25 cellular contexts compared by ENCODE assay signal in genomic region chr18:48958951-48959350, GRCh38.
"Had no signal": no experiment of that assay in that cellular context is flagged by ENCODE, and none has a peak within 500 bp of the region (broad histone marks: within the 10 kb centered on the region; RNA-seq: fewer than 3 reads in every experiment).

No MANE protein-coding gene starts in this region.

- H3K36me3 Mint-ChIP-seq: activated naive CD8-positive, alpha-beta T cell treated with anti-CD3 and anti-CD28 coated beads for 36 hours; natural killer cell treated with Interleukin-12 subunit alpha and Interleukin-12 subunit beta and Interleukin-15 and Interleukin-18, amount 100 ng/mL, for 72 hours; T-cell had no signal

- H3K9me3 Mint-ChIP-seq: activated naive CD8-positive, alpha-beta T cell treated with anti-CD3 and anti-CD28 coated beads for 36 hours; activated T-cell treated with anti-CD3 and anti-CD28 coated beads, Interleukin-2, amount 50 U/mL, for 24 hours; activated T-helper 2 cell treated with anti-CD3 and anti-CD28 coated beads, Interferon-gamma antibody, Interleukin-2, Interleukin-4, amounts not matched to agents 10 μg/mL and 5 μg/mL and 100 μg/mL, durations not matched to agents 14 hours and 24 hours and 36 hours; natural killer cell treated with Interleukin-12 subunit alpha and Interleukin-12 subunit beta and Interleukin-15 and Interleukin-18, amount 100 ng/mL, for 72 hours; T-cell had no signal

- H3K27me3 Mint-ChIP-seq: activated naive CD8-positive, alpha-beta T cell treated with anti-CD3 and anti-CD28 coated beads for 36 hours; activated T-cell treated with anti-CD3 and anti-CD28 coated beads, Interleukin-2, amount 50 U/mL, for 24 hours had no signal

- H3K27ac ChIP-seq: coronary artery, neutrophil, testis, WERI-Rb-1 had no signal

- H3K27me3 ChIP-seq: breast epithelium, testis, upper lobe of left lung had no signal

- H3K4me1 ChIP-seq: testis had no signal

- H3K36me3 ChIP-seq: breast epithelium, neutrophil, upper lobe of left lung, WERI-Rb-1 had no signal

- H3K4me3 ChIP-seq: breast epithelium, coronary artery, testis, upper lobe of left lung had no signal

- DNase-seq: activated CD4-positive, alpha-beta T cell treated with anti-CD3 and anti-CD28 coated beads for 1 hour; activated CD4-positive, alpha-beta T cell treated with anti-CD3 and anti-CD28 coated beads, Interleukin-2, amount 50 U/mL, for 1 hour; activated CD8-positive, alpha-beta T cell treated with anti-CD3 and anti-CD28 coated beads, Interleukin-2, amount 10 ng/mL, durations not matched to agents 7 days and 5 days; activated naive CD4-positive, alpha-beta T cell; activated naive CD8-positive, alpha-beta T cell treated with anti-CD3 and anti-CD28 coated beads for 36 hours; activated T-cell treated with anti-CD3 and anti-CD28 coated beads, Interleukin-2, amount 50 U/mL, for 24 hours; erythroblast; foreskin fibroblast; left ventricle myocardium superior; mammary epithelial cell; small intestine; stimulated activated CD4-positive, alpha-beta T cell treated with anti-CD3 and anti-CD28 coated beads, Interleukin-15, amount 100 ng/mL, for 24 hours; stimulated activated CD4-positive, alpha-beta T cell treated with anti-CD3 and anti-CD28 coated beads, Interleukin-2, amount 100 ng/mL, for 48 hours; stimulated activated naive CD4-positive, alpha-beta T cell; T-cell; testis; upper lobe of left lung; WERI-Rb-1 had no signal

- H3K4me3 Mint-ChIP-seq: activated CD8-positive, alpha-beta T cell treated with anti-CD3 and anti-CD28 coated beads, Interleukin-2, amount 10 ng/mL, durations not matched to agents 7 days and 5 days; activated naive CD8-positive, alpha-beta T cell treated with anti-CD3 and anti-CD28 coated beads for 36 hours; activated T-cell treated with anti-CD3 and anti-CD28 coated beads, Interleukin-2, amount 50 U/mL, for 24 hours; natural killer cell treated with Interleukin-12 subunit alpha and Interleukin-12 subunit beta and Interleukin-15 and Interleukin-18, amount 100 ng/mL, for 72 hours; T-cell had no signal

- ATAC-seq: activated CD8-positive, alpha-beta T cell treated with anti-CD3 and anti-CD28 coated beads, Interleukin-2, amount 10 ng/mL, durations not matched to agents 7 days and 5 days; left ventricle myocardium superior; natural killer cell treated with Interleukin-12 subunit alpha and Interleukin-12 subunit beta and Interleukin-15 and Interleukin-18, amount 100 ng/mL, for 72 hours; sciatic nerve; SK-N-SH treated with all-trans-retinoic acid at 6 μM for 48 hours; T-cell had no signal

- H3K9me3 ChIP-seq: breast epithelium, neutrophil, testis, upper lobe of left lung had no signal

- H3K27ac Mint-ChIP-seq: activated CD8-positive, alpha-beta T cell treated with anti-CD3 and anti-CD28 coated beads, Interleukin-2, amount 10 ng/mL, durations not matched to agents 7 days and 5 days; activated naive CD8-positive, alpha-beta T cell treated with anti-CD3 and anti-CD28 coated beads for 36 hours; activated T-cell treated with anti-CD3 and anti-CD28 coated beads, Interleukin-2, amount 50 U/mL, for 24 hours; activated T-helper 2 cell treated with anti-CD3 and anti-CD28 coated beads, Interferon-gamma antibody, Interleukin-2, Interleukin-4, amounts not matched to agents 10 μg/mL and 5 μg/mL and 100 μg/mL, durations not matched to agents 14 hours and 24 hours and 36 hours; natural killer cell treated with Interleukin-12 subunit alpha and Interleukin-12 subunit beta and Interleukin-15 and Interleukin-18, amount 100 ng/mL, for 72 hours; T-cell had no signal
